12 cellular contexts compared by ENCODE assay signal in genomic region chr7:136870799-136871487, GRCh38. TPM values are rescaled to one million over a fixed set of nuclear protein-coding genes. Genes with fewer than 3 reads are reported as not detected.
DNase-seq lines count a peak whose midpoint lies in the region; ATAC-seq, FAIRE-seq and TF ChIP-seq lines count a peak whose summit lies in the region.
"Had no signal": no experiment of that assay in that cellular context is flagged by ENCODE, and none has a peak within 500 bp of the region (broad histone marks: within the 10 kb centered on the region; RNA-seq: fewer than 3 reads in every experiment).

No MANE protein-coding gene starts in this region.

- ATAC-seq in thoracic aorta (ENCODE audit: insufficient number of reproducible peaks, low FRiP score, low read depth): no peak
- no peak for ATAC-seq in esophagus mucosa
- ATAC-seq in GM19328 (IDR thresholded peaks at IDR 0.05; ENCODE audit: unreplicated experiment): no peak

- no peak overlapping the region for H3K4ac ChIP-seq in mesendoderm (ENCODE audit: low read depth, low read length)

- CTCF ChIA-PET in endothelial cell of umbilical vein (lab: Charles Lee): interaction anchor here (0.9 to 2.6 kb wide), 6 partner anchors 9 to 54 kb away, joined by 4 to 8 read pairs (median 5); no protein-coding TSS in a partner anchor
- CTCF ChIA-PET in Caco-2 (lab: Charles Lee): interaction anchor here (0.6 kb wide), 2 partner anchors 11 to 1031 kb away, joined by 4 to 7 read pairs; no protein-coding TSS in a partner anchor

- H3K27me3 Mint-ChIP-seq in Caco-2 (ENCODE audit: insufficient read depth, unreplicated experiment): no peaks in the 10 kb centered on the region

- H2BK5ac ChIP-seq in mesendoderm (ENCODE audit: low read length): no peak overlapping the region

- H3K79me1 ChIP-seq in mesendoderm (ENCODE audit: low read length): no peaks in the 10 kb centered on the region

- dilution Hi-C loops in endothelial cell of umbilical vein (cut with MboI; ENCODE audit: extremely low pct_ligation_motif_present, low sequenced_read_pairs): no loop called here

- H2BK15ac ChIP-seq in mesendoderm (replicated peaks; ENCODE audit: low read depth): no peak overlapping the region

- no peak overlapping the region for H3K27ac Mint-ChIP-seq in Caco-2 (ENCODE audit: unreplicated experiment)

- H3K27me3 ChIP-seq in endothelial cell of umbilical vein (ENCODE audit: control insufficient read depth in 2 of 2, insufficient read depth in 2 of 2, low read length in 2 of 2) (peaks cover 55 to 68% of the 10 kb centered on the region in 2 experiments), mesendoderm (ENCODE audit: insufficient read depth, low read length, poor library complexity) (peaks cover 47% of the 10 kb centered on the region), thoracic aorta (replicated peaks; ENCODE audit: insufficient read depth) (no peaks in the 10 kb centered on the region), Caco-2 (replicated peaks; ENCODE audit: control insufficient read depth, insufficient read depth, low read length) (no peaks in the 10 kb centered on the region)

- no peak overlapping the region for H3K23ac ChIP-seq in mesendoderm (ENCODE audit: low read length)

- H3K9me3 Mint-ChIP-seq in Caco-2 (ENCODE audit: unreplicated experiment): no peaks in the 10 kb centered on the region

- H3K9me3 ChIP-seq in endothelial cell of umbilical vein (replicated peaks; ENCODE audit: control insufficient read depth, insufficient read depth, low read length): no peaks in the 10 kb centered on the region
- no peaks in the 10 kb centered on the region for H3K9me3 ChIP-seq in thoracic aorta
- no peaks in the 10 kb centered on the region for H3K9me3 ChIP-seq in Caco-2

- peak; percentile 6 for DNase-seq in DMS79 treated with DMSO at 0.1 percent for 48 hours (lab: John Stamatoyannopoulos, UW)
- no peak for DNase-seq in DMS79 (lab: John Stamatoyannopoulos, UW)
- no peak for DNase-seq in endothelial cell of umbilical vein (ENCODE audit: low read depth, low spot score)
- DNase-seq in mesendoderm: peak; percentile 8
- no peak for DNase-seq in thoracic aorta (ENCODE audit: low spot score)
- no peak for DNase-seq in Caco-2
- DNase-seq: activated T-cell treated with anti-CD3 and anti-CD28 coated beads, Interleukin-2, amount 50 U/mL, for 1 hour; erythroblast had no signal

- no peak for FAIRE-seq in endothelial cell of umbilical vein (lab: Jason Lieb, UNC)
- FAIRE-seq: A204.1 had no signal

- no peaks in the 10 kb centered on the region for H3K9me1 ChIP-seq in endothelial cell of umbilical vein (replicated peaks; ENCODE audit: control insufficient read depth, extremely low read depth, insufficient read depth, low read length)

- H3K79me2 ChIP-seq in endothelial cell of umbilical vein (ENCODE audit: control insufficient read depth, insufficient read depth, low read length) (no peaks in the 10 kb centered on the region), mesendoderm (ENCODE audit: control insufficient read depth, insufficient read depth, low read length) (no peaks in the 10 kb centered on the region)

- H4K20me1 ChIP-seq in endothelial cell of umbilical vein (replicated peaks; ENCODE audit: control insufficient read depth, extremely low read depth, insufficient read depth, low read length): no peaks in the 10 kb centered on the region

- no peak overlapping the region for H2BK120ac ChIP-seq in mesendoderm (ENCODE audit: low read depth, low read length)

- H3K36me3 ChIP-seq in endothelial cell of umbilical vein (ENCODE audit: control insufficient read depth in 2 of 2, extremely low read depth in 1 of 2, insufficient read depth in 2 of 2, low read length in 2 of 2): no peaks in the 10 kb centered on the region
- no peaks in the 10 kb centered on the region for H3K36me3 ChIP-seq in mesendoderm (ENCODE audit: control insufficient read depth, insufficient read depth, low read length)
- H3K36me3 ChIP-seq in thoracic aorta: no peaks in the 10 kb centered on the region
- no peaks in the 10 kb centered on the region for H3K36me3 ChIP-seq in Caco-2 (ENCODE audit: control insufficient read depth, insufficient read depth, low read length)

- no peaks in the 10 kb centered on the region for H3K4me1 Mint-ChIP-seq in Caco-2 (ENCODE audit: low read depth, unreplicated experiment)

- peak overlapping the region; percentile 34 for H3K56ac ChIP-seq in mesendoderm (ENCODE audit: low read length)

- no peaks in the 10 kb centered on the region for H3K36me3 Mint-ChIP-seq in Caco-2 (ENCODE audit: insufficient read depth, unreplicated experiment)

- H2AK5ac ChIP-seq in mesendoderm (ENCODE audit: low read length): no peak overlapping the region

- TF ChIP-seq POLR2A in endothelial cell of umbilical vein (IDR thresholded peaks at IDR 0.05; ENCODE audit: low read depth, low read length): no peak

- H3K4me2 ChIP-seq in endothelial cell of umbilical vein (ENCODE audit: insufficient read depth, low read length) (peak overlapping the region; percentile 74), mesendoderm (ENCODE audit: low read length) (peak overlapping the region; percentile 32)

- H3K18ac ChIP-seq in mesendoderm (ENCODE audit: low read length): no peak overlapping the region

- H3K4me1 ChIP-seq in endothelial cell of umbilical vein (ENCODE audit: control insufficient read depth, extremely low read depth, insufficient read depth, low read length): peaks cover 8% of the 10 kb centered on the region
- H3K4me1 ChIP-seq in mesendoderm (ENCODE audit: control insufficient read depth, low read depth, low read length): no peaks in the 10 kb centered on the region
- peaks cover 0 to 22% of the 10 kb centered on the region in 2 donors for H3K4me1 ChIP-seq in thoracic aorta (ENCODE audit: control insufficient read depth in 1 of 2, low read depth in 2 of 2)
- no peaks in the 10 kb centered on the region for H3K4me1 ChIP-seq in Caco-2

- H3K4me3 Mint-ChIP-seq in Caco-2 (ENCODE audit: unreplicated experiment): no peak overlapping the region

- POLR2A ChIA-PET in endothelial cell of umbilical vein (lab: Charles Lee) (no interaction called here), Caco-2 (lab: Charles Lee) (no interaction called here)

- no CpG with 5 or more reads among the region's 47 CpGs for WGBS in mesendoderm (ENCODE audit: extremely low coverage, insufficient coverage, low lambda C conversion rate)

- H3K27ac ChIP-seq in endothelial cell of umbilical vein (ENCODE audit: insufficient read depth, low read depth, low read length) (no peak overlapping the region), mesendoderm (ENCODE audit: low read depth, low read length) (no peak overlapping the region), thoracic aorta (no peak overlapping the region)
- H3K27ac ChIP-seq: skin epidermis had no signal

- no peak overlapping the region for H4K5ac ChIP-seq in mesendoderm (ENCODE audit: low read length)

- H3K4me3 ChIP-seq in endothelial cell of umbilical vein (replicated peaks in 1 of 3; ENCODE audit: insufficient read depth in 1 of 3, low read depth in 1 of 3, low read length in 3 of 3) (peak overlapping the region; percentile 21 to 45 (median 30)), mesendoderm (ENCODE audit: low read length) (no peak overlapping the region), thoracic aorta (peak overlapping the region; percentile 45), Caco-2 (ENCODE audit: low read depth, low read length) (no peak overlapping the region)

- H2AFZ ChIP-seq in endothelial cell of umbilical vein (ENCODE audit: low read depth, low read length): peak overlapping the region; percentile 59

- TF ChIP-seq CTCF in endothelial cell of umbilical vein (IDR thresholded peaks at IDR 0.05; ENCODE audit: extremely low read depth in 1 of 2, insufficient read depth in 1 of 2, low read depth in 1 of 2, low read length in 2 of 2) (no peak), thoracic aorta (IDR thresholded peaks at IDR 0.05) (no peak), Caco-2 (IDR thresholded peaks at IDR 0.05; ENCODE audit: insufficient read depth in 1 of 2, low read depth in 1 of 2, low read length in 1 of 2, severe bottlenecking in 1 of 2, unreplicated experiment in 1 of 2) (no peak)

- no TSS peak for BruUV-seq in endothelial cell of umbilical vein (replicated peaks; lab: Mats Ljungman, UMichigan)
- no TSS peak for BruUV-seq in Caco-2 (replicated peaks; lab: Mats Ljungman, UMichigan)

- no peak overlapping the region for H3K9ac ChIP-seq in endothelial cell of umbilical vein (replicated peaks; ENCODE audit: extremely low read depth, insufficient read depth, low read length)
- peak overlapping the region; percentile 27 for H3K9ac ChIP-seq in mesendoderm (ENCODE audit: low read length)

- intact Hi-C loops in endothelial cell of umbilical vein (cut with micrococcal nuclease) (loop anchor here (2.0 to 10.0 kb wide), 5 partner anchors 14 to 721 kb away; no protein-coding TSS in a partner anchor), Caco-2 (cut with micrococcal nuclease; ENCODE audit: unreplicated experiment) (no loop called here)

- no peak overlapping the region for H4K8ac ChIP-seq in mesendoderm (ENCODE audit: low read depth, low read length)

TF ChIP-seq in endothelial cell of umbilical vein, 7 proteins besides CTCF, POLR2A, EP300 and RAD21:
- TF ChIP-seq EZH2 (IDR thresholded peaks at IDR 0.05; ENCODE audit: borderline replicate concordance, low read depth, low read length, severe bottlenecking) (peak; percentile 74), GATA2 (IDR thresholded peaks at IDR 0.05; ENCODE audit: insufficient read depth, insufficient read length, low read depth, low read length) (no peak)
TF ChIP-seq in endothelial cell of umbilical vein: peak in this region for 1.

RNA-seq across cellular contexts. Expression of gene CHRM2, which starts 2.5 kb away (rescaled TPM):
- total RNA-seq in endothelial cell of umbilical vein (not detected in 2 replicates), thoracic aorta (not detected), esophagus mucosa (not detected), Caco-2 (2022) (not detected in 2 replicates)
- polyA plus RNA-seq in endothelial cell of umbilical vein: not detected in 2 replicates
- 0.08 TPM in 1 of 2 replicates, not detected in the other for polyA plus RNA-seq in endothelial cell of umbilical vein (2011; cell fraction: cytosol; rRNA removed)
- not detected in 2 replicates for polyA plus RNA-seq in endothelial cell of umbilical vein (2011; cell fraction: nucleus; rRNA removed)
- not detected in 2 replicates for polyA plus RNA-seq in endothelial cell of umbilical vein (2012)
- not detected in 2 replicates for polyA minus RNA-seq in endothelial cell of umbilical vein
- polyA minus RNA-seq in endothelial cell of umbilical vein (2011; cell fraction: cytosol; rRNA and poly(A)+ RNA removed): not detected
- not detected in 2 replicates for polyA minus RNA-seq in endothelial cell of umbilical vein (2011; cell fraction: nucleus; rRNA and poly(A)+ RNA removed)
- not detected for polyA plus RNA-seq in mesendoderm (2013, experiment 1 of 2)
- not detected for polyA plus RNA-seq in mesendoderm (2013, experiment 2 of 2)

Comparison
In these comparisons a context has a peak if more than half of its experiments do, and no peak if none do; other contexts are left out.
1. DNase-seq: peak in DMS79 treated with DMSO at 0.1 percent for 48 hours (single experiment) and mesendoderm (single experiment); none in DMS79 (single experiment), endothelial cell of umbilical vein (single experiment), thoracic aorta (single experiment) and Caco-2 (0 of 2).
2. H3K4me3 ChIP-seq: peak in endothelial cell of umbilical vein (3 of 3) and thoracic aorta (single experiment); none in mesendoderm (single experiment) and Caco-2 (single experiment).